ENCODE assay signal across 8 cellular contexts in genomic region chr3:108091498-108092259, GRCh38. TPM values are rescaled to one million over a fixed set of nuclear protein-coding genes. Genes with fewer than 3 reads are reported as not detected.
DNase-seq lines count a peak whose midpoint lies in the region; ATAC-seq and TF ChIP-seq lines count a peak whose summit lies in the region.

No MANE protein-coding gene starts in this region.

- peak overlapping the region; percentile 84 to 99 (median 92) for H3K4me3 ChIP-seq in heart left ventricle

- H3K27ac ChIP-seq in heart left ventricle: peak overlapping the region; percentile 25 to 97 (median 90)

- intact Hi-C loops in heart left ventricle (cut with DNase I) (loop anchor here in 7 of 10 donors (2.0 to 10.0 kb wide), 6 partner anchors 107 to 163 kb away; partner anchors contain the start of gene IFT57 (in 7 of the 7)), sciatic nerve (cut with DNase I) (no loop called here)

- ATAC-seq in GM18511 (IDR thresholded peaks at IDR 0.05; ENCODE audit: unreplicated experiment) (peak; percentile 6), heart left ventricle (peak in 2 of 4 donors; percentile 21 to 27), sciatic nerve (peak; percentile 34), HG03521 (IDR thresholded peaks at IDR 0.05; ENCODE audit: unreplicated experiment) (no peak), HG03378 (IDR thresholded peaks at IDR 0.05; ENCODE audit: unreplicated experiment) (no peak)

- DNase-seq in NCI-H69 (lab: John Stamatoyannopoulos, UW) (peak; percentile 23), activated gamma-delta T cell treated with Interleukin-2 at 50 U/mL for 16 hours (peak; percentile 37), heart left ventricle (peak in 3 of 5 donors; percentile 11 to 74 (median 30)), sciatic nerve (ENCODE audit: low spot score) (no peak), SIG-M5 treated with dmso at 0.1 percent for 504 hours (lab: John Stamatoyannopoulos, UW; ENCODE audit: unreplicated experiment) (no peak)

- peaks cover 0 to 4% (median 0%) of the 10 kb centered on the region in 9 donors for H3K36me3 ChIP-seq in heart left ventricle

- WGBS in heart left ventricle, 4 donors: 23 to 27% (median 25%) methylated on average over 41 to 42 of the region's 42 CpGs

- no peaks in the 10 kb centered on the region for H3K9me3 ChIP-seq in heart left ventricle

- TF ChIP-seq POLR2A in heart left ventricle (IDR thresholded peaks at IDR 0.05): no peak

- no peak for TF ChIP-seq CTCF in heart left ventricle (IDR thresholded peaks at IDR 0.05)

- H3K27me3 ChIP-seq in heart left ventricle: no peaks in the 10 kb centered on the region

- H3K4me1 ChIP-seq in heart left ventricle: peaks cover 0 to 36% (median 19%) of the 10 kb centered on the region in 12 donors

RNA-seq across cellular contexts. Expression of gene CD47, which starts 0.8 kb away (rescaled TPM):
- total RNA-seq in heart left ventricle: 10 to 100 TPM; 34.4 to 80.6 (median 45.2) TPM
- polyA plus RNA-seq in heart left ventricle: 10 to 100 TPM; 27.7 to 29.3 TPM
- 88.3 TPM for total RNA-seq in sciatic nerve

Comparison
In these comparisons a context has a peak if more than half of its experiments do, and no peak if none do; other contexts are left out.
1. ATAC-seq: peak in GM18511 (single experiment) and sciatic nerve (single experiment); none in HG03521 (single experiment) and HG03378 (single experiment).
2. DNase-seq: peak in NCI-H69 (single experiment), activated gamma-delta T cell treated with Interleukin-2 at 50 U/mL for 16 hours (single experiment) and heart left ventricle (3 of 5); none in sciatic nerve (single experiment) and SIG-M5 treated with dmso at 0.1 percent for 504 hours (single experiment).